ENCODE assay signal across 4 cellular contexts in the genomic region with DNA sequence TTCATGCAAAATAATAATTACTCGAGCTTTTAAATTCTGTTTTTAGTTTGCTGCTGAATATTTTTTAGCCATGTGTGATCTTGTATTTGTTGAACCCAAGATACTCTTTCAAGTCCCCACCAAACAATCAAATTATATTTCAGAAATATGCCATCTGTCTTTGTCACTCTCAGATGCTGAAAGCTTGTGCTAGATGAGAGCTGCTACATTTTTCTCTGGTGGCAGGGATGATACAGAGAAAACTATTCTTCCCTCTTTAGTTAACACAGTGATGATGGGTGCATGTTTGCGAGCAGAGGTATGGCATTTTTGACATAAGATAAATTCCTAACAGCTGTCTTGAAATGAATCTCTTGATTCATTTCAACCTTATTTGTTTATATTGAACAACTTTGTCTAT.
"Had no signal": no experiment of that assay in that cellular context is flagged by ENCODE, and none has a peak within 500 bp of the region (broad histone marks: within the 10 kb centered on the region; RNA-seq: fewer than 3 reads in every experiment).

No MANE protein-coding gene starts in this region.

- H3K4me3 ChIP-seq: GM23338 had no signal

- H3K4me2 ChIP-seq: GM23338 had no signal

- H2AFZ ChIP-seq: GM23338 had no signal

- H3K27ac ChIP-seq: HL-60 had no signal

- DNase-seq: H9, HCEC 1CT had no signal
